22 cellular contexts compared by ENCODE assay signal in genomic region chr15:101431748-101432147, GRCh38. TPM values are rescaled to one million over a fixed set of nuclear protein-coding genes. Genes with fewer than 3 reads are reported as not detected.
DNase-seq lines count a peak whose midpoint lies in the region; ATAC-seq and TF ChIP-seq lines count a peak whose summit lies in the region.
"Had no signal": no experiment of that assay in that cellular context is flagged by ENCODE, and none has a peak within 500 bp of the region (broad histone marks: within the 10 kb centered on the region; RNA-seq: fewer than 3 reads in every experiment).

No MANE protein-coding gene starts in this region.

- no peaks in the 10 kb centered on the region for H3K9me3 ChIP-seq in HEK293 (ENCODE audit: control insufficient read depth, insufficient read depth, low read depth, low read length)
- no peaks in the 10 kb centered on the region for H3K9me3 ChIP-seq in body of pancreas
- H3K9me3 ChIP-seq: A549; BE2C; BLaER1 treated with 17β-estradiol and CSF1 and Interleukin-3, amounts not matched to agents 10 nM and 100 nM; HAP-1 had no signal

- CTCF ChIA-PET in activated CD8-positive, alpha-beta memory T cell treated with anti-CD3 and anti-CD28 coated beads, Interleukin-2, amount 10 ng/mL, durations not matched to agents 7 days and 5 days (lab: Charles Lee) = no interaction called here
- CTCF ChIA-PET in HEK293 (lab: Yijun Ruan, JAX) = no interaction called here

- H3K36me3 ChIP-seq in HEK293 (ENCODE audit: control insufficient read depth in 2 of 2, insufficient read depth in 1 of 2, low read length in 2 of 2) (peaks cover 5 to 76% of the 10 kb centered on the region in 2 experiments), body of pancreas (replicated peaks in 1 of 2; ENCODE audit: insufficient read depth in 1 of 2, low read depth in 2 of 2) (no peaks in the 10 kb centered on the region)
- H3K36me3 ChIP-seq: BE2C had no signal

- H3K27me3 Mint-ChIP-seq in activated CD8-positive, alpha-beta memory T cell treated with anti-CD3 and anti-CD28 coated beads, Interleukin-2, amount 10 ng/mL, durations not matched to agents 7 days and 5 days = peaks cover 2% of the 10 kb centered on the region

- ATAC-seq in activated CD8-positive, alpha-beta memory T cell treated with anti-CD3 and anti-CD28 coated beads, Interleukin-2, amount 10 ng/mL, durations not matched to agents 7 days and 5 days = no peak
- ATAC-seq in left lobe of liver (no peak), body of pancreas (no peak)
- ATAC-seq: A549, GM12878, GM23338 had no signal

- no peaks in the 10 kb centered on the region for H3K27me3 ChIP-seq in body of pancreas
- H3K27me3 ChIP-seq: BE2C; BLaER1 treated with 17β-estradiol and CSF1 and Interleukin-3, amounts not matched to agents 10 nM and 100 nM had no signal

- H3K27ac ChIP-seq in HEK293 (ENCODE audit: extremely low read depth, low read depth, low read length) = no peak overlapping the region
- H3K27ac ChIP-seq in body of pancreas = no peak overlapping the region
- H3K27ac ChIP-seq: A549; BLaER1 treated with 17β-estradiol and CSF1 and Interleukin-3, amounts not matched to agents 10 nM and 100 nM had no signal

- intact Hi-C loops in body of pancreas (cut with DNase I) = no loop called here

- H3K4me1 Mint-ChIP-seq in activated CD8-positive, alpha-beta memory T cell treated with anti-CD3 and anti-CD28 coated beads, Interleukin-2, amount 10 ng/mL, durations not matched to agents 7 days and 5 days = no peaks in the 10 kb centered on the region
- H3K4me1 Mint-ChIP-seq: CD14-positive monocyte; CD8-positive, alpha-beta memory T cell had no signal

- no peak overlapping the region for H3K27ac Mint-ChIP-seq in activated CD8-positive, alpha-beta memory T cell treated with anti-CD3 and anti-CD28 coated beads, Interleukin-2, amount 10 ng/mL, durations not matched to agents 7 days and 5 days
- H3K27ac Mint-ChIP-seq: CD14-positive monocyte; CD4-positive, alpha-beta T cell; CD8-positive, alpha-beta memory T cell; GM23338 had no signal

- H3K36me3 Mint-ChIP-seq in activated CD8-positive, alpha-beta memory T cell treated with anti-CD3 and anti-CD28 coated beads, Interleukin-2, amount 10 ng/mL, durations not matched to agents 7 days and 5 days = no peaks in the 10 kb centered on the region
- H3K36me3 Mint-ChIP-seq: CD14-positive monocyte; CD8-positive, alpha-beta memory T cell had no signal

- DNase-seq in activated CD8-positive, alpha-beta memory T cell treated with anti-CD3 and anti-CD28 coated beads, Interleukin-2, amount 10 ng/mL, durations not matched to agents 7 days and 5 days = peak; percentile 36
- DNase-seq in activated CD8-positive, alpha-beta memory T cell treated with anti-CD3 and anti-CD28 coated beads, Interleukin-2, amount 50 U/mL, for 4 hours = no peak
- peak; percentile 21 for DNase-seq in left lobe of liver (ENCODE audit: low spot score)
- no peak for DNase-seq in activated T-cell treated with anti-CD3 and anti-CD28 coated beads, Interleukin-2, amount 50 U/mL, for 1 hour
- DNase-seq in body of pancreas = no peak
- DNase-seq: 8988T; ACHN; AML-193; BE2C; CD4-positive, alpha-beta T cell; CD8-positive, alpha-beta memory T cell; DMS 273 treated with DMSO at 0.1 percent for 48 hours; DMS79; EL; GDM1 had no signal

- no peak overlapping the region for H3K4me3 ChIP-seq in HEK293 (ENCODE audit: low read depth, low read length)
- no peak overlapping the region for H3K4me3 ChIP-seq in body of pancreas
- H3K4me3 ChIP-seq: A549; BLaER1 treated with 17β-estradiol and CSF1 and Interleukin-3, amounts not matched to agents 10 nM and 100 nM; GM12878; GM23338; HAP-1 had no signal

- 91 to 93% methylated on average over 6 of the region's 6 CpGs for WGBS in body of pancreas, 2 donors

- POLR2A ChIA-PET in HEK293 (lab: Yijun Ruan, JAX) = interaction anchor here (0.6 kb wide), 1 partner anchor 126 kb away, joined by 4 read pairs; no protein-coding TSS in a partner anchor

- H3K4me3 Mint-ChIP-seq in activated CD8-positive, alpha-beta memory T cell treated with anti-CD3 and anti-CD28 coated beads, Interleukin-2, amount 10 ng/mL, durations not matched to agents 7 days and 5 days = no peak overlapping the region
- H3K4me3 Mint-ChIP-seq: CD14-positive monocyte; CD4-positive, alpha-beta T cell; CD8-positive, alpha-beta memory T cell; GM23338 had no signal

- no peak for TF ChIP-seq POLR2A in body of pancreas (IDR thresholded peaks at IDR 0.05)

- no peaks in the 10 kb centered on the region for H3K9me3 Mint-ChIP-seq in activated CD8-positive, alpha-beta memory T cell treated with anti-CD3 and anti-CD28 coated beads, Interleukin-2, amount 10 ng/mL, durations not matched to agents 7 days and 5 days (ENCODE audit: low read depth)
- H3K9me3 Mint-ChIP-seq: CD14-positive monocyte; CD4-positive, alpha-beta T cell; GM23338 had no signal

- TF ChIP-seq CTCF in HEK293 (tag by site-specific recombination; IDR thresholded peaks at IDR 0.05) (no peak), body of pancreas (IDR thresholded peaks at IDR 0.05) (no peak)

- H3K4me1 ChIP-seq in HEK293 (ENCODE audit: control insufficient read depth, insufficient read depth, low read length) = no peaks in the 10 kb centered on the region
- H3K4me1 ChIP-seq in body of pancreas = no peaks in the 10 kb centered on the region
- H3K4me1 ChIP-seq: BE2C, HAP-1 had no signal

TF ChIP-seq in HEK293, 187 proteins besides CTCF, POLR2A, EP300 and RAD21:
- no peak for TF ChIP-seq ZNF202 (tag by site-specific recombination; IDR thresholded peaks at IDR 0.05; ENCODE audit: borderline replicate concordance)
- no peak for TF ChIP-seq ZNF112 (tag by site-specific recombination; IDR thresholded peaks at IDR 0.05)
- no peak for TF ChIP-seq ZNF335 (tag by site-specific recombination; conservative IDR thresholded peaks at IDR 0.05)
- peak; percentile 92 for TF ChIP-seq ZNF623 (tag by site-specific recombination; IDR thresholded peaks at IDR 0.05)
- TF ChIP-seq ZNF843 (tag by site-specific recombination; IDR thresholded peaks at IDR 0.05) = no peak

RNA-seq across cellular contexts. Expression of gene PCSK6, which starts 57.8 kb away (rescaled TPM):
- total RNA-seq in activated CD8-positive, alpha-beta memory T cell treated with anti-CD3 and anti-CD28 coated beads, Interleukin-2, amount 10 ng/mL, durations not matched to agents 7 days and 5 days = 1 to 10 TPM in 1 of 2 experiments, under 1 TPM in 1; 0.44 to 1.5 TPM
- 180 TPM for total RNA-seq in left lobe of liver
- total RNA-seq in body of pancreas = 10 to 100 TPM in 1 of 2 donors, 1 to 10 TPM in 1; 8.9 to 10.1 TPM

Comparison
In these comparisons a context has a peak if more than half of its experiments do, and no peak if none do; other contexts are left out.
1. DNase-seq: peak in activated CD8-positive, alpha-beta memory T cell treated with anti-CD3 and anti-CD28 coated beads, Interleukin-2, amount 10 ng/mL, durations not matched to agents 7 days and 5 days (single experiment) and left lobe of liver (single experiment); none in activated CD8-positive, alpha-beta memory T cell treated with anti-CD3 and anti-CD28 coated beads, Interleukin-2, amount 50 U/mL, for 4 hours (single experiment), activated T-cell treated with anti-CD3 and anti-CD28 coated beads, Interleukin-2, amount 50 U/mL, for 1 hour (single experiment) and body of pancreas (0 of 4).
2. RNA of gene PCSK6, which starts 57.8 kb away (total RNA-seq): 180 TPM in left lobe of liver (single experiment); 8.9 to 10.1 TPM in body of pancreas and 0.44 to 1.5 TPM in activated CD8-positive, alpha-beta memory T cell treated with anti-CD3 and anti-CD28 coated beads, Interleukin-2, amount 10 ng/mL, durations not matched to agents 7 days and 5 days; every median in the first group is over 10 times any median in the second.